26 cellular contexts compared by ENCODE assay signal in genomic region chr15:99232740-99233139, GRCh38.
"Had no signal": no experiment of that assay in that cellular context is flagged by ENCODE, and none has a peak within 500 bp of the region (broad histone marks: within the 10 kb centered on the region; RNA-seq: fewer than 3 reads in every experiment).

No MANE protein-coding gene starts in this region.

- H3K27ac ChIP-seq: neural progenitor cell, ovary, parathyroid adenoma, psoas muscle, right lobe of liver, sigmoid colon, stomach, thoracic aorta, thyroid gland, tibial nerve, upper lobe of left lung, vagina had no signal

- H3K9me3 ChIP-seq: ovary, psoas muscle, right lobe of liver, stomach, thoracic aorta, thyroid gland, tibial nerve, upper lobe of left lung, vagina had no signal

- H3K9ac ChIP-seq: neural progenitor cell, parathyroid adenoma had no signal

- H3K4me1 ChIP-seq: neural progenitor cell, parathyroid adenoma, psoas muscle, sigmoid colon, thyroid gland, tibial nerve, upper lobe of left lung, vagina had no signal

- H2AFZ ChIP-seq: neural progenitor cell, parathyroid adenoma had no signal

- FAIRE-seq: small intestine, urothelium cell line had no signal

- DNase-seq: natural killer cell; occipital lobe; ovary; posterior cingulate gyrus; psoas muscle; right cardiac atrium; right lobe of liver; sigmoid colon; small intestine; stimulated activated CD4-positive, alpha-beta T cell treated with anti-CD3 and anti-CD28 coated beads, Interleukin-15, amount 100 ng/mL, for 24 hours; stimulated activated CD4-positive, alpha-beta T cell treated with anti-CD3 and anti-CD28 coated beads, Interleukin-2, amount 100 ng/mL, for 24 hours; stimulated activated CD4-positive, alpha-beta T cell treated with anti-CD3 and anti-CD28 coated beads, Interleukin-2, amount 100 ng/mL, for 48 hours; stimulated activated CD4-positive, alpha-beta T cell treated with anti-CD3 and anti-CD28 coated beads, Interleukin-4, amount 100 ng/mL, for 24 hours; stimulated activated naive B cell treated with anti-CD40 and anti-IgM and Interleukin-4, amounts not matched to agents 10 μg/mL and 1 μg/mL and 100 μg/mL, for 72 hours; stimulated activated naive CD4-positive, alpha-beta T cell treated with Interleukin-2 at 50 U/mL for 16 hours; stomach; thyroid gland; trophoblast cell; upper lobe of left lung had no signal

- H3K4me2 ChIP-seq: neural progenitor cell had no signal

- H3K36me3 ChIP-seq: ovary, right lobe of liver, thoracic aorta had no signal

- H3K27me3 ChIP-seq: neural progenitor cell, ovary, right lobe of liver, sigmoid colon, stomach, thyroid gland, tibial nerve, upper lobe of left lung, vagina had no signal

- H3K4me3 ChIP-seq: neural progenitor cell, ovary, psoas muscle, right lobe of liver, sigmoid colon, stomach, thoracic aorta, thyroid gland, tibial nerve, upper lobe of left lung, vagina had no signal

- H3K79me2 ChIP-seq: parathyroid adenoma had no signal

- ATAC-seq: natural killer cell; psoas muscle; right cardiac atrium; right lobe of liver; stimulated activated effector memory CD8-positive, alpha-beta T cell treated with anti-CD3 and anti-CD28 coated beads, Interleukin-12 subunit alpha, Interleukin-12 subunit beta, amount 100 ng/mL, for 72 hours; stimulated activated naive B cell treated with anti-CD40 and anti-IgM and Interleukin-4, amounts not matched to agents 10 μg/mL and 1 μg/mL and 100 μg/mL, for 72 hours had no signal
